In the genomic region with DNA sequence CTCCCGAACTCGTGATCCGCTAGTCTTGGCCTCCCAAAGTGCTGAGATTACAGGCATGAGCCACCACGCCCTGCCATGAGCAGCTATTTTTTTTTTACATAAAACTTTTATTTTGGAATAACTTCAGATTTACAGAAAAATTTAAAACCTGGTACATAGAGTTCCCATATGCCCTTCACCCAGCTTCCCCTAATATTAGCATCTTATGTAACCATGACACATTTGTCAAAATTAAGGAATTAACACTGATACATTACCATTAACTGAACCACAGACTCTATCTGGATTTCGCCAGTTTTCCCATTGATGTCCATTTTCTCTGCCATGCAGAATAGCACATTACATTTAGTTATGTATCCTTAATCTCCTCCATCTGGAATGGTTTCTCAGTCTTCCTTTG, we compare ENCODE assay signal across 30 cellular contexts.
"Had no signal": no experiment of that assay in that cellular context is flagged by ENCODE, and none has a peak within 500 bp of the region (broad histone marks: within the 10 kb centered on the region; RNA-seq: fewer than 3 reads in every experiment).

No MANE protein-coding gene starts in this region.

- H3K9me3 ChIP-seq: SJCRH30 had no signal

- H3K27ac ChIP-seq: KMS-11, PC-9, RWPE1, SJCRH30, SK-N-MC had no signal

- H3K36me3 ChIP-seq: SJCRH30 had no signal

- DNase-seq: Karpas-422, MM.1S, MV-4-11, NCI-H1092, NCI-H1105, NCI-H1417 treated with DMSO at 0.1 percent for 48 hours, NCI-H1436 treated with DMSO at 0.1 percent for 48 hours, NCI-H1694 treated with DMSO at 0.1 percent for 48 hours, NCI-H187 treated with DMSO at 0.1 percent for 48 hours, NCI-H2029, NCI-H2081, NCI-H2171 treated with DMSO at 0.1 percent for 48 hours, NCI-H226, NCI-H446 treated with DMSO at 0.1 percent for 48 hours, NCI-H510A, NCI-H524, NCI-H526, NCI-H69, NCI-H748 treated with DMSO at 0.1 percent for 48 hours, NCI-H82, PC-9, SHP77, SIG-M5, SJCRH30 had no signal

- ATAC-seq: Panc1, Right ventricle myocardium inferior, SK-N-SH treated with all-trans-retinoic acid at 6 μM for 48 hours had no signal

- H3K4me3 ChIP-seq: PC-9, SJCRH30, SK-N-MC had no signal
